In genomic region chr18:48952287-48953095, GRCh38 we compare ENCODE assay signal across 8 cellular contexts. TPM values are rescaled to one million over a fixed set of nuclear protein-coding genes. Genes with fewer than 3 reads are reported as not detected.
DNase-seq lines count a peak whose midpoint lies in the region; ATAC-seq and TF ChIP-seq lines count a peak whose summit lies in the region.

No MANE protein-coding gene starts in this region.

- H3K27ac ChIP-seq in smooth muscle cell (ENCODE audit: low read depth) = peak overlapping the region; percentile 100

- peak overlapping the region; percentile 92 for H3K4me2 ChIP-seq in smooth muscle cell

- no peaks in the 10 kb centered on the region for H3K36me3 ChIP-seq in smooth muscle cell (ENCODE audit: low read depth)

- H3K9me3 ChIP-seq in smooth muscle cell (replicated peaks; ENCODE audit: low read depth) = no peaks in the 10 kb centered on the region

- peak overlapping the region; percentile 28 for H2AFZ ChIP-seq in smooth muscle cell (ENCODE audit: low read depth)

- peaks cover 59% of the 10 kb centered on the region for H3K79me2 ChIP-seq in smooth muscle cell (ENCODE audit: low read depth)

- peak overlapping the region; percentile 57 to 59 for H3K4me3 ChIP-seq in cardiac fibroblast (replicated peaks in 1 of 2; ENCODE audit: low read depth in 2 of 2, low read length in 2 of 2)
- peak overlapping the region; percentile 97 for H3K4me3 ChIP-seq in smooth muscle cell

- under 1% methylated on average over 62 of the region's 66 CpGs for WGBS in smooth muscle cell (ENCODE audit: low lambda C conversion rate)

- H3F3A ChIP-seq in smooth muscle cell (ENCODE audit: low read depth) = peaks cover 25% of the 10 kb centered on the region

- H4K20me1 ChIP-seq in smooth muscle cell (ENCODE audit: low read depth) = peaks cover 41% of the 10 kb centered on the region

- peaks cover 28% of the 10 kb centered on the region for H3K4me1 ChIP-seq in smooth muscle cell (ENCODE audit: low read depth)

- H3K27me3 ChIP-seq in smooth muscle cell (ENCODE audit: low read depth) = no peaks in the 10 kb centered on the region

- peak; percentile 26 for ATAC-seq in HG02571 (IDR thresholded peaks at IDR 0.05; ENCODE audit: unreplicated experiment)

- DNase-seq in NCI-H524 (lab: John Stamatoyannopoulos, UW) (peak; percentile 56 to 77), NCI-H524 treated with DMSO at 0.1 percent for 48 hours (lab: John Stamatoyannopoulos, UW) (no peak), NCI-H128 (lab: John Stamatoyannopoulos, UW; ENCODE audit: unreplicated experiment) (peak; percentile 59), T1000 (lab: John Stamatoyannopoulos, UW) (peak; percentile 60), cardiac fibroblast (ENCODE audit: low read depth in 2 of 2) (peak; percentile 86 to 89), iris pigment epithelial cell (ENCODE audit: low read depth) (peak; percentile 87), smooth muscle cell (lab: John Stamatoyannopoulos, UW; ENCODE audit: unreplicated experiment) (peak; percentile 94)

- TF ChIP-seq CTCF in cardiac fibroblast (IDR thresholded peaks at IDR 0.05; ENCODE audit: low read depth, low read length) (no peak), smooth muscle cell (IDR thresholded peaks at IDR 0.05; ENCODE audit: borderline replicate concordance, insufficient read depth, poor library complexity, severe bottlenecking) (no peak)

- peak overlapping the region; percentile 100 for H3K9ac ChIP-seq in smooth muscle cell (ENCODE audit: low read depth)

RNA-seq across cellular contexts. Expression of gene SMAD7, which starts 1.7 kb away (rescaled TPM):
- total RNA-seq in smooth muscle cell = 114 and 142 TPM in 2 replicates
- polyA plus RNA-seq in smooth muscle cell = 134 and 136 TPM in 2 replicates
